1 cellular context compared by ENCODE assay signal in genomic region chr2:6917071-6917760, GRCh38.
TF ChIP-seq lines count a peak whose summit lies in the region.

A gene with protein sequence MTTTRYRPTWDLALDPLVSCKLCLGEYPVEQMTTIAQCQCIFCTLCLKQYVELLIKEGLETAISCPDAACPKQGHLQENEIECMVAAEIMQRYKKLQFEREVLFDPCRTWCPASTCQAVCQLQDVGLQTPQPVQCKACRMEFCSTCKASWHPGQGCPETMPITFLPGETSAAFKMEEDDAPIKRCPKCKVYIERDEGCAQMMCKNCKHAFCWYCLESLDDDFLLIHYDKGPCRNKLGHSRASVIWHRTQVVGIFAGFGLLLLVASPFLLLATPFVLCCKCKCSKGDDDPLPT (plus strand): TSS chr2:6917412. CDS start chr2:6996927, 79,515 bp downstream.

TF ChIP-seq in A549, 52 proteins besides CTCF, POLR2A, EP300 and RAD21 (continued from another document):
- TF ChIP-seq REST (IDR thresholded peaks at IDR 0.05) (no peak), ATOH8 (CRISPR knock-in tag; IDR thresholded peaks at IDR 0.05; ENCODE audit: low read depth) (no peak)
